8 cellular contexts compared by ENCODE assay signal in genomic region chr2:231197196-231197595, GRCh38. TPM values are rescaled to one million over a fixed set of nuclear protein-coding genes. Genes with fewer than 3 reads are reported as not detected.
DNase-seq lines count a peak whose midpoint lies in the region; ATAC-seq and TF ChIP-seq lines count a peak whose summit lies in the region.
"Not testable (repeated sequence)": the region's sequence is repeated elsewhere in the genome, so short reads cannot be mapped to it uniquely, and the experiment has no call there.

No MANE protein-coding gene starts in this region.

- CTCF ChIA-PET in CD4-positive, alpha-beta T cell (lab: Charles Lee); activated B cell treated with CpG ODN at 0.5 μM for 24 hours (lab: Charles Lee): not testable (repeated sequence)

- TF ChIP-seq CTCF in CD4-positive, alpha-beta T cell (IDR thresholded peaks at IDR 0.05); KMS-11 (conservative IDR thresholded peaks at IDR 0.05; ENCODE audit: low read depth, low read length); activated B cell treated with CpG ODN at 0.5 μM for 24 hours (IDR thresholded peaks at IDR 0.05); brain (conservative IDR thresholded peaks at IDR 0.05); smooth muscle cell (IDR thresholded peaks at IDR 0.05; ENCODE audit: borderline replicate concordance, insufficient read depth, poor library complexity, severe bottlenecking): not testable (repeated sequence)

- H3K4me2 ChIP-seq in KMS-11 (peak overlapping the region; percentile 52; the same call in 1 of the 2 replicates), smooth muscle cell (peak overlapping the region; percentile 81)

- not testable (repeated sequence) for H3K36me3 ChIP-seq in KMS-11 (ENCODE audit: insufficient read depth); smooth muscle cell (ENCODE audit: low read depth)

- intact Hi-C loops in CD4-positive, alpha-beta T cell (cut with DNase I, micrococcal nuclease); activated B cell treated with CpG ODN at 0.5 μM for 24 hours (cut with micrococcal nuclease): not testable (repeated sequence)
- intact Hi-C loops in right cardiac atrium (cut with DNase I): loop anchor here in 2 of 4 donors (5.0 to 10.0 kb wide), 2 partner anchors 90 to 92 kb away; no protein-coding TSS in a partner anchor

- not testable (repeated sequence) for H3K9ac ChIP-seq in KMS-11; smooth muscle cell (ENCODE audit: low read depth)

- H4K20me1 ChIP-seq in KMS-11 (ENCODE audit: insufficient read depth); smooth muscle cell (ENCODE audit: low read depth): not testable (repeated sequence)

- not testable (repeated sequence) for H3K27me3 ChIP-seq in CD4-positive, alpha-beta T cell (ENCODE audit: control insufficient read depth, insufficient read depth, low read length); KMS-11 (ENCODE audit: insufficient read depth, low read depth); right cardiac atrium (ENCODE audit: control insufficient read depth, insufficient read depth); smooth muscle cell (ENCODE audit: low read depth)

- H3K4me3 ChIP-seq in KMS-11 (IDR thresholded peaks at IDR 0.05; ENCODE audit: insufficient read depth, low read depth, low read length); smooth muscle cell: not testable (repeated sequence)
- peak overlapping the region; percentile 82 for H3K4me3 ChIP-seq in right cardiac atrium (ENCODE audit: low read length)

- H3K4me1 ChIP-seq in KMS-11 (ENCODE audit: low read depth, poor library complexity, severe bottlenecking); right cardiac atrium (ENCODE audit: control insufficient read depth, insufficient read depth, low read length): not testable (repeated sequence)
- H3K4me1 ChIP-seq in smooth muscle cell (ENCODE audit: low read depth): peaks cover 14% of the 10 kb centered on the region

- not testable (repeated sequence) for H3K79me2 ChIP-seq in KMS-11 (ENCODE audit: insufficient read depth, low read depth)
- peaks cover 11% of the 10 kb centered on the region for H3K79me2 ChIP-seq in smooth muscle cell (ENCODE audit: low read depth)

- H3K27ac ChIP-seq in CD4-positive, alpha-beta T cell (ENCODE audit: low read depth, low read length); KMS-11; right cardiac atrium (ENCODE audit: low read length); smooth muscle cell (ENCODE audit: low read depth): not testable (repeated sequence)

- not testable (repeated sequence) for H3K27ac Mint-ChIP-seq in CD4-positive, alpha-beta T cell; activated B cell treated with CpG ODN at 0.5 μM for 24 hours; activated T-cell treated with anti-CD3 and anti-CD28 coated beads, Interleukin-2, amount 50 U/mL, for 72 hours
- peak overlapping the region in 1 of 5 experiments; percentile 85 for H3K27ac Mint-ChIP-seq in brain
- H3K27ac Mint-ChIP-seq in natural killer cell treated with Interleukin-12 subunit alpha and Interleukin-12 subunit beta and Interleukin-15 and Interleukin-18, amount 100 ng/mL, for 72 hours: peak overlapping the region; percentile 54 to 56

- H3K4me3 Mint-ChIP-seq in CD4-positive, alpha-beta T cell: peak overlapping the region; percentile 93
- H3K4me3 Mint-ChIP-seq in activated B cell treated with CpG ODN at 0.5 μM for 24 hours (peak overlapping the region; percentile 93), brain (peak overlapping the region; percentile 97 to 99 (median 98))
- peak overlapping the region; percentile 85 to 87 for H3K4me3 Mint-ChIP-seq in activated T-cell treated with anti-CD3 and anti-CD28 coated beads, Interleukin-2, amount 50 U/mL, for 72 hours
- peak overlapping the region; percentile 90 for H3K4me3 Mint-ChIP-seq in natural killer cell treated with Interleukin-12 subunit alpha and Interleukin-12 subunit beta and Interleukin-15 and Interleukin-18, amount 100 ng/mL, for 72 hours

- not testable (repeated sequence) for H3K9me3 Mint-ChIP-seq in CD4-positive, alpha-beta T cell; activated B cell treated with CpG ODN at 0.5 μM for 24 hours; activated T-cell treated with anti-CD3 and anti-CD28 coated beads, Interleukin-2, amount 50 U/mL, for 72 hours; brain; natural killer cell treated with Interleukin-12 subunit alpha and Interleukin-12 subunit beta and Interleukin-15 and Interleukin-18, amount 100 ng/mL, for 72 hours

- not testable (repeated sequence) for H3F3A ChIP-seq in smooth muscle cell (ENCODE audit: low read depth)

- H3K4me1 Mint-ChIP-seq in CD4-positive, alpha-beta T cell (ENCODE audit: low read depth); activated T-cell treated with anti-CD3 and anti-CD28 coated beads, Interleukin-2, amount 50 U/mL, for 72 hours (ENCODE audit: low read depth); natural killer cell treated with Interleukin-12 subunit alpha and Interleukin-12 subunit beta and Interleukin-15 and Interleukin-18, amount 100 ng/mL, for 72 hours (ENCODE audit: low read depth in 2 of 2): not testable (repeated sequence)
- H3K4me1 Mint-ChIP-seq in activated B cell treated with CpG ODN at 0.5 μM for 24 hours (peaks cover 11% of the 10 kb centered on the region), brain (peaks cover 38% of the 10 kb centered on the region)

- not testable (repeated sequence) for H3K36me3 Mint-ChIP-seq in CD4-positive, alpha-beta T cell (ENCODE audit: low read depth); activated B cell treated with CpG ODN at 0.5 μM for 24 hours (ENCODE audit: low read depth); activated T-cell treated with anti-CD3 and anti-CD28 coated beads, Interleukin-2, amount 50 U/mL, for 72 hours (ENCODE audit: insufficient read depth in 2 of 2); brain; natural killer cell treated with Interleukin-12 subunit alpha and Interleukin-12 subunit beta and Interleukin-15 and Interleukin-18, amount 100 ng/mL, for 72 hours

- not testable (repeated sequence) for H3K27me3 Mint-ChIP-seq in CD4-positive, alpha-beta T cell; activated T-cell treated with anti-CD3 and anti-CD28 coated beads, Interleukin-2, amount 50 U/mL, for 72 hours (ENCODE audit: low read depth); natural killer cell treated with Interleukin-12 subunit alpha and Interleukin-12 subunit beta and Interleukin-15 and Interleukin-18, amount 100 ng/mL, for 72 hours
- peaks cover 12% of the 10 kb centered on the region for H3K27me3 Mint-ChIP-seq in activated B cell treated with CpG ODN at 0.5 μM for 24 hours
- H3K27me3 Mint-ChIP-seq in brain: peaks cover 25% of the 10 kb centered on the region

- H2AFZ ChIP-seq in KMS-11 (ENCODE audit: low read depth): peak overlapping the region; percentile 99
- H2AFZ ChIP-seq in smooth muscle cell (ENCODE audit: low read depth): not testable (repeated sequence)

- not testable (repeated sequence) for DNase-seq in CD4-positive, alpha-beta T cell; activated B cell treated with CpG ODN at 0.5 μM for 24 hours; activated T-cell treated with anti-CD3 and anti-CD28 coated beads, Interleukin-2, amount 50 U/mL, for 72 hours; right cardiac atrium; natural killer cell treated with Interleukin-12 subunit alpha and Interleukin-12 subunit beta and Interleukin-15 and Interleukin-18, amount 100 ng/mL, for 72 hours (ENCODE audit: low spot score); smooth muscle cell (lab: John Stamatoyannopoulos, UW; ENCODE audit: unreplicated experiment)

- POLR2A ChIA-PET in CD4-positive, alpha-beta T cell (lab: Charles Lee): not testable (repeated sequence)
- POLR2A ChIA-PET in activated B cell treated with CpG ODN at 0.5 μM for 24 hours (lab: Charles Lee): interaction anchor here (1.2 kb wide), 1 partner anchor 196 kb away, joined by 3 read pairs; no protein-coding TSS in a partner anchor

- H3K9me3 ChIP-seq in CD4-positive, alpha-beta T cell (ENCODE audit: control insufficient read depth, low read length); right cardiac atrium (ENCODE audit: control insufficient read depth, low read length); smooth muscle cell (replicated peaks; ENCODE audit: low read depth): not testable (repeated sequence)

- not testable (repeated sequence) for ATAC-seq in CD4-positive, alpha-beta T cell (ENCODE audit: poor library complexity); activated B cell treated with CpG ODN at 0.5 μM for 24 hours (ENCODE audit: low read depth); activated T-cell treated with anti-CD3 and anti-CD28 coated beads, Interleukin-2, amount 50 U/mL, for 72 hours (replicated peaks in 1 of 2); right cardiac atrium; natural killer cell treated with Interleukin-12 subunit alpha and Interleukin-12 subunit beta and Interleukin-15 and Interleukin-18, amount 100 ng/mL, for 72 hours

- 90% methylated on average over 7 of the region's 7 CpGs for WGBS in right cardiac atrium
- 93% methylated on average over 7 of the region's 7 CpGs for WGBS in smooth muscle cell (ENCODE audit: low lambda C conversion rate)

RNA-seq across cellular contexts. Expression of gene ARMC9, which starts 1.2 kb away (rescaled TPM):
- total RNA-seq in CD4-positive, alpha-beta T cell: under 1 TPM; 0.16 to 0.42 TPM
- total RNA-seq in activated B cell treated with CpG ODN at 0.5 μM for 24 hours (9.0 and 9.5 TPM in 2 replicates), right cardiac atrium (1 to 10 TPM; 3.5 to 6.8 (median 3.8) TPM), smooth muscle cell (34.7 and 38.6 TPM in 2 replicates)
- 1 to 10 TPM; 1.4 to 2.1 TPM for total RNA-seq in activated T-cell treated with anti-CD3 and anti-CD28 coated beads, Interleukin-2, amount 50 U/mL, for 72 hours
- polyA plus RNA-seq in brain (ENCODE audit: insufficient read depth, low read depth, low replicate concordance) (11.3 TPM), right cardiac atrium (1.3 TPM), smooth muscle cell (42.9 and 51.0 TPM in 2 replicates)
- total RNA-seq in natural killer cell treated with Interleukin-12 subunit alpha and Interleukin-12 subunit beta and Interleukin-15 and Interleukin-18, amount 100 ng/mL, for 72 hours: 1 to 10 TPM; 2.5 to 4.8 TPM
